ENCODE assay signal across 39 cellular contexts in the genomic region with DNA sequence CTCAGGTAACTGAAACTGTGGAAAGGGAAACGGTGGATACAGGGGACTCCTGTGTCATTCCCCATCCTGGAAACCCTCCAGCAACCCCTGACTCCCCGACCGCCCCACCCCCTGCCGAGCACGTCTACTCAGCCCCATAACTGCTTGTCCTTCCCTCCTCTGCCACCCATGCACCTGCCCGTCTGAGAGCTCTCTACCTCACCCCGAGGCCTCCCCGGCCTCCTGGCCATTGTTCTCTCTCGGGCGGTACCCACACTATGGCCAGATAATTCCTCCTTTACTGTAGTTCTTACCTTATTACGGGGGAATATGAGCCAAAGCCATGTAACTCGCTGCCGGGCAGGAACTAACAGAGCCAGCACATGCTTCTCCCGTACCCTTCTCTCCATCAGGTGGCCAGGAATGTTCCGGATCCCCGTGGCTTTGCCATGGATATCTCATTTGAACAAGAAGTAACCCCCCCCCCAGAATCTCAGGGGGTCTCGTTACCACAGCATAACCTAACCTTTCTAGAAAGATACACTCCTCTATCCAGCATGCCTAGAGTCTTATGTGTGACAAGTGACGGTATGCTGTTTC. TPM values are rescaled to one million over a fixed set of nuclear protein-coding genes. Genes with fewer than 3 reads are reported as not detected.
"Had no signal": no experiment of that assay in that cellular context is flagged by ENCODE, and none has a peak within 500 bp of the region (broad histone marks: within the 10 kb centered on the region; RNA-seq: fewer than 3 reads in every experiment).

No MANE protein-coding gene starts in this region.

- H3K4me3 Mint-ChIP-seq: activated B cell treated with CpG ODN at 0.5 μM for 24 hours; activated CD4-positive, alpha-beta memory T cell treated with anti-CD3 and anti-CD28 coated beads for 36 hours; activated naive CD4-positive, alpha-beta T cell treated with anti-CD3 and anti-CD28 coated beads for 36 hours; activated naive CD8-positive, alpha-beta T cell treated with anti-CD3 and anti-CD28 coated beads for 36 hours; activated T-cell treated with anti-CD3 and anti-CD28 coated beads, Interleukin-2, amount 50 U/mL, for 4 hours; activated T-helper 1 cell treated with anti-CD3 and anti-CD28 coated beads, Interleukin-12 subunit alpha, Interleukin-12 subunit beta, Interleukin-2, Interleukin-4 antibody, amounts not matched to agents 30 ng/mL and 10 ng/mL and 1 ng/mL, durations not matched to agents 14 hours and 24 hours and 36 hours; central memory CD8-positive, alpha-beta T cell had no signal

- ATAC-seq: activated T-cell treated with anti-CD3 and anti-CD28 coated beads, Interleukin-2, amount 50 U/mL, for 4 hours had no signal

- H3K27ac Mint-ChIP-seq: activated B cell treated with CpG ODN at 0.5 μM for 24 hours; activated CD4-positive, alpha-beta memory T cell treated with anti-CD3 and anti-CD28 coated beads for 36 hours; activated naive CD4-positive, alpha-beta T cell treated with anti-CD3 and anti-CD28 coated beads for 36 hours; activated naive CD8-positive, alpha-beta T cell treated with anti-CD3 and anti-CD28 coated beads for 36 hours; activated T-helper 1 cell treated with anti-CD3 and anti-CD28 coated beads, Interleukin-12 subunit alpha, Interleukin-12 subunit beta, Interleukin-2, Interleukin-4 antibody, amounts not matched to agents 30 ng/mL and 10 ng/mL and 1 ng/mL, durations not matched to agents 14 hours and 24 hours and 36 hours had no signal

- DNase-seq: activated B cell treated with CpG ODN at 0.5 μM for 24 hours; activated CD4-positive, alpha-beta memory T cell treated with anti-CD3 and anti-CD28 coated beads for 36 hours; activated CD4-positive, alpha-beta T cell treated with anti-CD3 and anti-CD28 coated beads for 4 hours; activated CD4-positive, alpha-beta T cell treated with anti-CD3 and anti-CD28 coated beads, Interleukin-2, amount 50 U/mL, for 1 hour; activated CD4-positive, CD25-positive, alpha-beta regulatory T cell treated with anti-CD3 and anti-CD28 coated beads, Interleukin-2, amount 50 U/mL, for 72 hours; activated CD8-positive, alpha-beta memory T cell treated with anti-CD3 and anti-CD28 coated beads, Interleukin-2, amount 50 U/mL, for 4 hours; activated gamma-delta T cell treated with Interleukin-2 at 50 U/mL for 16 hours; activated naive CD4-positive, alpha-beta T cell treated with anti-CD3 and anti-CD28 coated beads for 36 hours; activated naive CD8-positive, alpha-beta T cell treated with anti-CD3 and anti-CD28 coated beads for 36 hours; activated T-cell treated with anti-CD3 and anti-CD28 coated beads for 4 hours; activated T-cell treated with anti-CD3 and anti-CD28 coated beads, Interleukin-2, amount 50 U/mL, for 4 hours; amniotic stem cell; aorta; brain microvascular endothelial cell; Kasumi-1; KG1; MM.1S; NCI-H1092; NCI-H1417; NCI-H146; NCI-H187; NCI-H2029 treated with DMSO at 0.1 percent for 48 hours; NCI-H2107; NCI-H2171; NCI-H510A; NCI-H526; NCI-H748 treated with DMSO at 0.1 percent for 48 hours; NK-92 treated with Interleukin-12 subunit alpha and Interleukin-12 subunit beta, amount 100 ng/mL, for 24 hours; PC-9; Right ventricle myocardium superior; SW 1271; T-helper 1 cell; T-helper 2 cell; T-helper 9 cell had no signal

- H3K36me3 ChIP-seq: brain microvascular endothelial cell, cardiac muscle cell had no signal

- H3K4me2 ChIP-seq: PC-9 had no signal

- H2AFZ ChIP-seq: PC-9 had no signal

- H3K27ac ChIP-seq: brain microvascular endothelial cell, cardiac muscle cell, PC-9, RWPE1, VCaP had no signal

- H3K4me3 ChIP-seq: cardiac muscle cell, PC-9 had no signal

- H3K9me3 Mint-ChIP-seq: activated B cell treated with CpG ODN at 0.5 μM for 24 hours; activated CD4-positive, alpha-beta memory T cell treated with anti-CD3 and anti-CD28 coated beads for 36 hours; activated naive CD4-positive, alpha-beta T cell treated with anti-CD3 and anti-CD28 coated beads for 36 hours; activated naive CD8-positive, alpha-beta T cell treated with anti-CD3 and anti-CD28 coated beads for 36 hours; activated T-cell treated with anti-CD3 and anti-CD28 coated beads, Interleukin-2, amount 50 U/mL, for 4 hours; activated T-helper 1 cell treated with anti-CD3 and anti-CD28 coated beads, Interleukin-12 subunit alpha, Interleukin-12 subunit beta, Interleukin-2, Interleukin-4 antibody, amounts not matched to agents 30 ng/mL and 10 ng/mL and 1 ng/mL, durations not matched to agents 14 hours and 24 hours and 36 hours; central memory CD8-positive, alpha-beta T cell had no signal

- H3K27me3 Mint-ChIP-seq: activated B cell treated with CpG ODN at 0.5 μM for 24 hours had no signal

RNA-seq across cellular contexts. Expression of a gene that starts 4.8 kb away (rescaled TPM):
- total RNA-seq: cardiac muscle cell, PC-9 had no signal
